8 cellular contexts compared by ENCODE assay signal in genomic region chr1:215567491-215568286, GRCh38. TPM values are rescaled to one million over a fixed set of nuclear protein-coding genes. Genes with fewer than 3 reads are reported as not detected.
DNase-seq lines count a peak whose midpoint lies in the region; ATAC-seq and TF ChIP-seq lines count a peak whose summit lies in the region.

No MANE protein-coding gene starts in this region.

- H3K27ac ChIP-seq in fibroblast of lung (ENCODE audit: insufficient read depth, low read length) (peak overlapping the region; percentile 85), suprapubic skin (peak overlapping the region; percentile 97)
- peak overlapping the region; percentile 23 for H3K27ac ChIP-seq in naive thymus-derived CD4-positive, alpha-beta T cell (ENCODE audit: low read depth, low read length)

- no peak for TF ChIP-seq POLR2A in suprapubic skin (IDR thresholded peaks at IDR 0.05)

- H3K4me1 Mint-ChIP-seq in naive thymus-derived CD4-positive, alpha-beta T cell, result peaks cover 8 to 48% (median 30%) of the 10 kb centered on the region in 7 donors

- H2AFZ ChIP-seq in fibroblast of lung (ENCODE audit: low read length), result peak overlapping the region; percentile 35

- H3K27me3 ChIP-seq in fibroblast of lung (ENCODE audit: control insufficient read depth, insufficient read depth, low read length) (no peaks in the 10 kb centered on the region), suprapubic skin (no peaks in the 10 kb centered on the region)
- no peaks in the 10 kb centered on the region for H3K27me3 ChIP-seq in naive thymus-derived CD4-positive, alpha-beta T cell (ENCODE audit: control insufficient read depth in 2 of 2, insufficient read depth in 2 of 2, low read length in 2 of 2)

- CTCF ChIA-PET in naive thymus-derived CD4-positive, alpha-beta T cell (lab: Charles Lee), result interaction anchor here (0.6 kb wide), 1 partner anchor 1218 kb away, joined by 4 read pairs; no protein-coding TSS in a partner anchor

- peak overlapping the region; percentile 89 for H3K4me2 ChIP-seq in fibroblast of lung (ENCODE audit: extremely low read depth, insufficient read depth, low read length)

- H3K4me1 ChIP-seq in fibroblast of lung (ENCODE audit: control insufficient read depth, extremely low read depth, insufficient read depth, low read length), result peaks cover 2% of the 10 kb centered on the region
- H3K4me1 ChIP-seq in naive thymus-derived CD4-positive, alpha-beta T cell (ENCODE audit: control insufficient read depth in 2 of 2, insufficient read depth in 2 of 2, low read length in 2 of 2), result peaks cover 0 to 7% of the 10 kb centered on the region in 2 donors
- H3K4me1 ChIP-seq in suprapubic skin, result peaks cover 48% of the 10 kb centered on the region

- no peak for TF ChIP-seq EP300 in suprapubic skin (IDR thresholded peaks at IDR 0.05)

- H3K27ac Mint-ChIP-seq in naive thymus-derived CD4-positive, alpha-beta T cell, result peak overlapping the region; percentile 43 to 95 (median 80)

- TF ChIP-seq CTCF in fibroblast of lung (conservative IDR thresholded peaks at IDR 0.05 in 1 of 2, IDR thresholded peaks at IDR 0.05 in 1 of 2; ENCODE audit: low read depth in 1 of 2, low read length in 2 of 2) (no peak), suprapubic skin (IDR thresholded peaks at IDR 0.05) (no peak)

- ATAC-seq in GM19372 (IDR thresholded peaks at IDR 0.05; ENCODE audit: low read depth, unreplicated experiment) (peak; percentile 59), HG03439 (IDR thresholded peaks at IDR 0.05; ENCODE audit: unreplicated experiment) (peak; percentile 54)
- ATAC-seq in naive thymus-derived CD4-positive, alpha-beta T cell, result peak; percentile 71

- peaks cover 3 to 19% (median 10%) of the 10 kb centered on the region in 5 donors for H3K27me3 Mint-ChIP-seq in naive thymus-derived CD4-positive, alpha-beta T cell

- WGBS in suprapubic skin, result 1% methylated on average over 20 of the region's 63 CpGs

- H3K9me3 ChIP-seq in fibroblast of lung (ENCODE audit: control insufficient read depth, insufficient read depth, low read depth, low read length), result no peaks in the 10 kb centered on the region
- H3K9me3 ChIP-seq in naive thymus-derived CD4-positive, alpha-beta T cell (ENCODE audit: control insufficient read depth in 2 of 3, low read length in 3 of 3), result no peaks in the 10 kb centered on the region
- H3K9me3 ChIP-seq in suprapubic skin, result no peaks in the 10 kb centered on the region

- H3K9me3 Mint-ChIP-seq in naive thymus-derived CD4-positive, alpha-beta T cell, result peaks cover 0 to 2% (median 0%) of the 10 kb centered on the region in 11 donors

- peak overlapping the region; percentile 87 to 98 (median 95) for H3K4me3 Mint-ChIP-seq in naive thymus-derived CD4-positive, alpha-beta T cell

- peaks cover 54% of the 10 kb centered on the region for H3K79me2 ChIP-seq in fibroblast of lung (ENCODE audit: control insufficient read depth, insufficient read depth, low read length)

- POLR2A ChIA-PET in naive thymus-derived CD4-positive, alpha-beta T cell (lab: Charles Lee), result interaction anchor here (0.6 to 1.1 kb wide), 2 partner anchors 9 to 927 kb away, joined by 3 read pairs; no protein-coding TSS in a partner anchor

- peak; percentile 8 for DNase-seq in CMK (ENCODE audit: low read depth)
- peak; percentile 61 for DNase-seq in NCI-H526 treated with DMSO at 0.1 percent for 48 hours (lab: John Stamatoyannopoulos, UW)
- DNase-seq in activated T-cell treated with anti-CD3 and anti-CD28 coated beads for 4 hours, result peak; percentile 24
- DNase-seq in fibroblast of lung (ENCODE audit: low read depth in 2 of 2), result peak; percentile 62 to 68
- DNase-seq in naive thymus-derived CD4-positive, alpha-beta T cell, result peak; percentile 5 to 53 (median 29)
- DNase-seq in suprapubic skin (ENCODE audit: low spot score in 2 of 2), result no peak

- intact Hi-C loops in naive thymus-derived CD4-positive, alpha-beta T cell (cut with micrococcal nuclease), result loop anchor here in 1 of 2 donors (5.0 kb wide), 1 partner anchor 925 kb away; no protein-coding TSS in a partner anchor

- H3K36me3 Mint-ChIP-seq in naive thymus-derived CD4-positive, alpha-beta T cell, result peaks cover 0 to 3% (median 0%) of the 10 kb centered on the region in 5 donors

- H4K20me1 ChIP-seq in fibroblast of lung (ENCODE audit: control insufficient read depth, extremely low read depth, insufficient read depth, low read length), result no peaks in the 10 kb centered on the region

- H3K4me3 ChIP-seq in fibroblast of lung (replicated peaks in 1 of 4; ENCODE audit: control extremely low read depth in 1 of 4, insufficient read depth in 1 of 4, low read depth in 3 of 4, low read length in 4 of 4), result peak overlapping the region; percentile 58 to 95 (median 82)
- H3K4me3 ChIP-seq in naive thymus-derived CD4-positive, alpha-beta T cell (ENCODE audit: low read length), result peak overlapping the region; percentile 68
- H3K4me3 ChIP-seq in suprapubic skin, result peak overlapping the region; percentile 87

- peak overlapping the region; percentile 85 for H3K9ac ChIP-seq in fibroblast of lung (ENCODE audit: insufficient read depth, low read length)

- H3K36me3 ChIP-seq in fibroblast of lung (ENCODE audit: control insufficient read depth, insufficient read depth, low read length), result no peaks in the 10 kb centered on the region
- peaks cover 0 to 4% (median 0%) of the 10 kb centered on the region in 3 experiments for H3K36me3 ChIP-seq in naive thymus-derived CD4-positive, alpha-beta T cell (ENCODE audit: control insufficient read depth in 2 of 3, insufficient read depth in 3 of 3, low read length in 3 of 3)
- no peaks in the 10 kb centered on the region for H3K36me3 ChIP-seq in suprapubic skin

RNA-seq across cellular contexts. Expression of gene KCTD3, which starts 0.6 kb away (rescaled TPM):
- 59.1 and 76.0 TPM in 2 replicates for total RNA-seq in fibroblast of lung
- polyA plus RNA-seq in fibroblast of lung, result 55.1 and 65.5 TPM in 2 replicates
- polyA plus RNA-seq in fibroblast of lung (2012), result 35.2 and 41.9 TPM in 2 replicates
- polyA minus RNA-seq in fibroblast of lung (ENCODE audit: low replicate concordance), result 57.8 and 126 TPM in 2 replicates
- total RNA-seq in naive thymus-derived CD4-positive, alpha-beta T cell, result 1 to 10 TPM; 3.5 to 7.4 (median 5.4) TPM
- 1 to 10 TPM; 1.5 to 2.2 TPM for polyA plus RNA-seq in naive thymus-derived CD4-positive, alpha-beta T cell
- 10 to 100 TPM; 25.6 to 50.2 (median 33.9) TPM for total RNA-seq in suprapubic skin

Comparison
In these comparisons a context has a peak if more than half of its experiments do, and no peak if none do; other contexts are left out.
1. DNase-seq: peak in CMK (single experiment), NCI-H526 treated with DMSO at 0.1 percent for 48 hours (single experiment), activated T-cell treated with anti-CD3 and anti-CD28 coated beads for 4 hours (single experiment), fibroblast of lung (2 of 2) and naive thymus-derived CD4-positive, alpha-beta T cell (9 of 9); none in suprapubic skin (0 of 2).
2. H3K27ac ChIP-seq: peak in every context shown above with its lines; median percentile 97 in suprapubic skin; 85 in fibroblast of lung; 23 in naive thymus-derived CD4-positive, alpha-beta T cell.
3. Peak in every context shown above with its lines, with median percentiles within 50 percentile points of each other: ATAC-seq and H3K4me3 ChIP-seq.